Comparison of ENCODE assay signal across 8 cellular contexts in genomic region chr10:5692476-5693358, GRCh38. TPM values are rescaled to one million over a fixed set of nuclear protein-coding genes. Genes with fewer than 3 reads are reported as not detected.
DNase-seq lines count a peak whose midpoint lies in the region; ATAC-seq and TF ChIP-seq lines count a peak whose summit lies in the region.

No MANE protein-coding gene starts in this region.

- H3K4ac ChIP-seq in neuronal stem cell (ENCODE audit: low read length), result no peak overlapping the region

- no peak overlapping the region for H2AFZ ChIP-seq in DND-41 (ENCODE audit: low read depth, low read length)
- H2AFZ ChIP-seq in neuronal stem cell (ENCODE audit: low read length), result peak overlapping the region; percentile 94

- ATAC-seq in DND-41 (ENCODE audit: insufficient read depth, low read depth) (peak; percentile 42; the same call in 1 of the 3 replicates), GM21619 (IDR thresholded peaks at IDR 0.05; ENCODE audit: unreplicated experiment) (peak; percentile 80)
- ATAC-seq in activated T-helper 17 cell treated with anti-CD3 and anti-CD28 coated beads, Interleukin-2, amount 50 U/mL, for 72 hours (replicated peaks), result peak; percentile 90

- no peak overlapping the region for H2BK120ac ChIP-seq in neuronal stem cell (ENCODE audit: low read depth, low read length)

- H3K4me3 Mint-ChIP-seq in activated T-helper 17 cell treated with anti-CD3 and anti-CD28 coated beads, Interleukin-2, amount 50 U/mL, for 72 hours, result peak overlapping the region; percentile 80

- H3K4me3 ChIP-seq in DND-41 (ENCODE audit: low read depth in 1 of 2, low read length in 2 of 2), result no peak overlapping the region
- H3K4me3 ChIP-seq in foreskin fibroblast (ENCODE audit: low read depth in 1 of 2, low read length in 2 of 2), result peak overlapping the region; percentile 52
- H3K4me3 ChIP-seq in neuronal stem cell (ENCODE audit: low read length in 2 of 2), result peak overlapping the region; percentile 68 to 84
- H3K4me3 ChIP-seq in stomach smooth muscle (ENCODE audit: low read length in 2 of 2), result peak overlapping the region; percentile 66 to 77

- H3K27ac Mint-ChIP-seq in activated T-helper 17 cell treated with anti-CD3 and anti-CD28 coated beads, Interleukin-2, amount 50 U/mL, for 72 hours, result peak overlapping the region; percentile 79

- peaks cover 41% of the 10 kb centered on the region for H3K4me1 Mint-ChIP-seq in activated T-helper 17 cell treated with anti-CD3 and anti-CD28 coated beads, Interleukin-2, amount 50 U/mL, for 72 hours

- no peak overlapping the region for H3K9ac ChIP-seq in DND-41 (ENCODE audit: low read depth, low read length)
- no peak overlapping the region for H3K9ac ChIP-seq in neuronal stem cell (ENCODE audit: low read depth, low read length, poor library complexity)
- peak overlapping the region; percentile 51 to 61 for H3K9ac ChIP-seq in stomach smooth muscle (ENCODE audit: low read length in 2 of 2)

- no peak overlapping the region for H4K8ac ChIP-seq in neuronal stem cell (ENCODE audit: low read depth, low read length)

- H4K91ac ChIP-seq in neuronal stem cell (ENCODE audit: low read depth, low read length, poor library complexity), result no peak overlapping the region

- TF ChIP-seq CTCF in DND-41 (IDR thresholded peaks at IDR 0.05; ENCODE audit: borderline replicate concordance, extremely low read depth, low read length, poor library complexity, severe bottlenecking) (no peak), foreskin fibroblast (IDR thresholded peaks at IDR 0.05; ENCODE audit: low read depth, low read length) (no peak)

- no peak for DNase-seq in DND-41
- peak; percentile 33 for DNase-seq in NCI-H1092 (lab: John Stamatoyannopoulos, UW)
- peak in 1 of 2 donors; percentile 54 for DNase-seq in foreskin fibroblast
- DNase-seq in neuronal stem cell (ENCODE audit: low spot score), result peak; percentile 51
- DNase-seq in DMS79 treated with DMSO at 0.1 percent for 48 hours (lab: John Stamatoyannopoulos, UW), result no peak

- no peak overlapping the region for H2BK12ac ChIP-seq in neuronal stem cell (ENCODE audit: low read length)

- no CpG with 5 or more reads among the region's 48 CpGs for whole genome bisulfite sequencing in neuronal stem cell (ENCODE audit: extremely low coverage in 2 of 2, insufficient read length in 2 of 2, insufficient replicate concordance in 1 of 2), 2 donors

- H3K79me2 ChIP-seq in DND-41 (ENCODE audit: insufficient read depth, low read length), result peaks cover 100% of the 10 kb centered on the region

- H3K27me3 ChIP-seq in DND-41 (ENCODE audit: insufficient read depth, low read length, poor library complexity) (no peaks in the 10 kb centered on the region), neuronal stem cell (ENCODE audit: control insufficient read depth in 3 of 3, insufficient read depth in 3 of 3, low read depth in 1 of 3, low read length in 3 of 3) (no peaks in the 10 kb centered on the region), stomach smooth muscle (ENCODE audit: control insufficient read depth in 1 of 2, insufficient read depth in 2 of 2, low read length in 2 of 2) (no peaks in the 10 kb centered on the region)

- peak overlapping the region; percentile 12 for H2BK15ac ChIP-seq in neuronal stem cell (ENCODE audit: low read length)

- H3K79me1 ChIP-seq in neuronal stem cell (ENCODE audit: low read depth, low read length), result peaks cover 2% of the 10 kb centered on the region

- H3K4me1 ChIP-seq in DND-41 (ENCODE audit: insufficient read depth, low read length) (peaks cover 8% of the 10 kb centered on the region; the same call in 1 of the 2 replicates), neuronal stem cell (ENCODE audit: control insufficient read depth in 2 of 2, insufficient read depth in 1 of 2, low read depth in 1 of 2, low read length in 2 of 2) (peaks cover 3% of the 10 kb centered on the region in 2 donors), stomach smooth muscle (ENCODE audit: control insufficient read depth, insufficient read depth, low read length) (peaks cover 5% of the 10 kb centered on the region)

- no peak overlapping the region for H2AK5ac ChIP-seq in neuronal stem cell (ENCODE audit: low read depth, low read length)

- no peaks in the 10 kb centered on the region for H3K27me3 Mint-ChIP-seq in activated T-helper 17 cell treated with anti-CD3 and anti-CD28 coated beads, Interleukin-2, amount 50 U/mL, for 72 hours

- H4K20me1 ChIP-seq in DND-41 (ENCODE audit: insufficient read depth, low read length), result peaks cover 79% of the 10 kb centered on the region

- H3K23ac ChIP-seq in neuronal stem cell (ENCODE audit: low read depth, low read length, poor library complexity), result no peak overlapping the region

- H3K27ac ChIP-seq in DND-41 (ENCODE audit: low read length) (no peak overlapping the region), neuronal stem cell (replicated peaks; ENCODE audit: low read length) (no peak overlapping the region), stomach smooth muscle (ENCODE audit: low read length) (no peak overlapping the region)

- no peak overlapping the region for H2BK5ac ChIP-seq in neuronal stem cell (ENCODE audit: low read length)

- peak overlapping the region; percentile 81 for H3K18ac ChIP-seq in neuronal stem cell (ENCODE audit: low read length)

- no peak overlapping the region for H3K4me2 ChIP-seq in DND-41 (ENCODE audit: insufficient read depth, low read length)
- peak overlapping the region; percentile 66 for H3K4me2 ChIP-seq in neuronal stem cell (ENCODE audit: insufficient read depth, low read length, poor library complexity, severe bottlenecking)

- peaks cover 12% of the 10 kb centered on the region for H3K36me3 Mint-ChIP-seq in activated T-helper 17 cell treated with anti-CD3 and anti-CD28 coated beads, Interleukin-2, amount 50 U/mL, for 72 hours (ENCODE audit: low read depth)

- H3K9me3 ChIP-seq in DND-41 (ENCODE audit: insufficient read depth, low read length, severe bottlenecking) (no peaks in the 10 kb centered on the region), neuronal stem cell (replicated peaks in 1 of 2; ENCODE audit: control insufficient read depth in 2 of 2, insufficient read depth in 1 of 2, low read depth in 1 of 2, low read length in 2 of 2) (peaks cover 0 to 2% of the 10 kb centered on the region in 2 donors), stomach smooth muscle (ENCODE audit: control insufficient read depth in 2 of 2, low read length in 2 of 2) (no peaks in the 10 kb centered on the region)

- H3K36me3 ChIP-seq in DND-41 (ENCODE audit: insufficient read depth, low read length) (no peaks in the 10 kb centered on the region; the same call in 1 of the 2 replicates), neuronal stem cell (replicated peaks in 1 of 2; ENCODE audit: control insufficient read depth in 2 of 2, insufficient read depth in 2 of 2, low read length in 2 of 2) (peaks cover 0 to 3% of the 10 kb centered on the region in 2 donors), stomach smooth muscle (ENCODE audit: control insufficient read depth in 2 of 2, insufficient read depth in 2 of 2, low read length in 2 of 2) (peaks cover 0 to 2% of the 10 kb centered on the region in 2 donors)

- no peaks in the 10 kb centered on the region for H3K9me3 Mint-ChIP-seq in activated T-helper 17 cell treated with anti-CD3 and anti-CD28 coated beads, Interleukin-2, amount 50 U/mL, for 72 hours

- H3K14ac ChIP-seq in neuronal stem cell (ENCODE audit: low read length), result no peak overlapping the region

RNA-seq across cellular contexts. Expression of gene TASOR2, which starts 8.1 kb away (rescaled TPM):
- total RNA-seq in activated T-helper 17 cell treated with anti-CD3 and anti-CD28 coated beads, Interleukin-2, amount 50 U/mL, for 72 hours, result 10 to 100 TPM; 48.9 to 51.6 TPM
- 12.5 TPM for polyA plus RNA-seq in neuronal stem cell (2013, experiment 1 of 2)
- polyA plus RNA-seq in neuronal stem cell (2013, experiment 2 of 2), result 14.1 TPM

RNA-seq across cellular contexts. Expression of gene ASB13, which starts 26.3 kb away (rescaled TPM):
- total RNA-seq in activated T-helper 17 cell treated with anti-CD3 and anti-CD28 coated beads, Interleukin-2, amount 50 U/mL, for 72 hours, result 1 to 10 TPM; 3.5 to 6.8 TPM
- polyA plus RNA-seq in neuronal stem cell (2013, experiment 1 of 2), result 13.3 TPM
- polyA plus RNA-seq in neuronal stem cell (2013, experiment 2 of 2), result 13.2 TPM

Comparison
In these comparisons a context has a peak if more than half of its experiments do, and no peak if none do; other contexts are left out.
1. DNase-seq: peak in NCI-H1092 (single experiment) and neuronal stem cell (single experiment); none in DND-41 (single experiment) and DMS79 treated with DMSO at 0.1 percent for 48 hours (single experiment).
2. H3K4me3 ChIP-seq: peak in foreskin fibroblast (2 of 2), neuronal stem cell (2 of 2) and stomach smooth muscle (2 of 2); none in DND-41 (0 of 2).
3. H3K9ac ChIP-seq: peak in stomach smooth muscle (2 of 2); none in DND-41 (single experiment) and neuronal stem cell (single experiment).
4. Peak in every context shown above with its lines, with median percentiles within 50 percentile points of each other: ATAC-seq.